8 cellular contexts compared by ENCODE assay signal in genomic region chr4:15681067-15681371, GRCh38. TPM values are rescaled to one million over a fixed set of nuclear protein-coding genes. Genes with fewer than 3 reads are reported as not detected.
DNase-seq lines count a peak whose midpoint lies in the region; ATAC-seq, FAIRE-seq and TF ChIP-seq lines count a peak whose summit lies in the region.

No MANE protein-coding gene starts in this region.

- no peak for TF ChIP-seq CTCF in HFF-Myc (IDR thresholded peaks at IDR 0.05; ENCODE audit: low read depth, low read length, missing control alignments)

- peaks cover 48% of the 10 kb centered on the region for H3K4me1 Mint-ChIP-seq in activated T-helper 1 cell treated with anti-CD3 and anti-CD28 coated beads, Interleukin-12 subunit alpha, Interleukin-12 subunit beta, Interleukin-2, Interleukin-4 antibody, amounts not matched to agents 30 ng/mL and 10 ng/mL and 1 ng/mL, durations not matched to agents 14 hours and 24 hours and 36 hours (ENCODE audit: low read depth)
- H3K4me1 Mint-ChIP-seq in stimulated activated effector memory CD8-positive, alpha-beta T cell treated with anti-CD3 and anti-CD28 coated beads, Interleukin-12 subunit alpha, Interleukin-12 subunit beta, amount 100 ng/mL, for 72 hours: peaks cover 22% of the 10 kb centered on the region

- no peaks in the 10 kb centered on the region for H3K9me3 Mint-ChIP-seq in activated T-helper 1 cell treated with anti-CD3 and anti-CD28 coated beads, Interleukin-12 subunit alpha, Interleukin-12 subunit beta, Interleukin-2, Interleukin-4 antibody, amounts not matched to agents 30 ng/mL and 10 ng/mL and 1 ng/mL, durations not matched to agents 14 hours and 24 hours and 36 hours
- H3K9me3 Mint-ChIP-seq in stimulated activated effector memory CD8-positive, alpha-beta T cell treated with anti-CD3 and anti-CD28 coated beads, Interleukin-12 subunit alpha, Interleukin-12 subunit beta, amount 100 ng/mL, for 72 hours: no peaks in the 10 kb centered on the region

- TF ChIP-seq POLR2A in GM12892 (IDR thresholded peaks at IDR 0.05; ENCODE audit: low read depth, low read length): no peak

- H3K4me3 Mint-ChIP-seq in activated T-helper 1 cell treated with anti-CD3 and anti-CD28 coated beads, Interleukin-12 subunit alpha, Interleukin-12 subunit beta, Interleukin-2, Interleukin-4 antibody, amounts not matched to agents 30 ng/mL and 10 ng/mL and 1 ng/mL, durations not matched to agents 14 hours and 24 hours and 36 hours: peak overlapping the region; percentile 97
- peak overlapping the region; percentile 100 for H3K4me3 Mint-ChIP-seq in stimulated activated effector memory CD8-positive, alpha-beta T cell treated with anti-CD3 and anti-CD28 coated beads, Interleukin-12 subunit alpha, Interleukin-12 subunit beta, amount 100 ng/mL, for 72 hours

- no peaks in the 10 kb centered on the region for H3K36me3 ChIP-seq in iPS-18a (ENCODE audit: control insufficient read depth, low read depth, low read length)

- H3K36me3 Mint-ChIP-seq in activated T-helper 1 cell treated with anti-CD3 and anti-CD28 coated beads, Interleukin-12 subunit alpha, Interleukin-12 subunit beta, Interleukin-2, Interleukin-4 antibody, amounts not matched to agents 30 ng/mL and 10 ng/mL and 1 ng/mL, durations not matched to agents 14 hours and 24 hours and 36 hours (ENCODE audit: low read depth): peaks cover 17% of the 10 kb centered on the region
- peaks cover 8% of the 10 kb centered on the region for H3K36me3 Mint-ChIP-seq in stimulated activated effector memory CD8-positive, alpha-beta T cell treated with anti-CD3 and anti-CD28 coated beads, Interleukin-12 subunit alpha, Interleukin-12 subunit beta, amount 100 ng/mL, for 72 hours

- peaks cover 44% of the 10 kb centered on the region for H3K4me1 ChIP-seq in iPS-18a (ENCODE audit: control insufficient read depth, low read depth, low read length)

- DNase-seq in HFF-Myc (ENCODE audit: extremely low read depth, low read depth): no peak
- DNase-seq in activated T-helper 1 cell treated with anti-CD3 and anti-CD28 coated beads, Interleukin-12 subunit alpha, Interleukin-12 subunit beta, Interleukin-2, Interleukin-4 antibody, amounts not matched to agents 30 ng/mL and 10 ng/mL and 1 ng/mL, durations not matched to agents 14 hours and 24 hours and 36 hours (ENCODE audit: low spot score): no peak
- no peak for DNase-seq in stimulated activated effector memory CD8-positive, alpha-beta T cell treated with anti-CD3 and anti-CD28 coated beads, Interleukin-12 subunit alpha, Interleukin-12 subunit beta, amount 100 ng/mL, for 72 hours (ENCODE audit: low spot score in 2 of 2)
- no peak for DNase-seq in GM12892 (ENCODE audit: insufficient read length)
- DNase-seq in NCI-H1436 (lab: John Stamatoyannopoulos, UW): no peak

- peak overlapping the region; percentile 92 for H3K9ac ChIP-seq in iPS-18a (ENCODE audit: low read length)

- intact Hi-C loops in activated T-helper 1 cell treated with anti-CD3 and anti-CD28 coated beads, Interleukin-12 subunit alpha, Interleukin-12 subunit beta, Interleukin-2, Interleukin-4 antibody, amounts not matched to agents 30 ng/mL and 10 ng/mL and 1 ng/mL, durations not matched to agents 14 hours and 24 hours and 36 hours (cut with micrococcal nuclease): loop anchor here (1.0 to 5.0 kb wide), 9 partner anchors 21 to 679 kb away; partner anchors contain the start of genes BST1, CPEB2, FBXL5 and TAPT1

- no peak for ATAC-seq in stimulated activated effector memory CD8-positive, alpha-beta T cell treated with anti-CD3 and anti-CD28 coated beads, Interleukin-12 subunit alpha, Interleukin-12 subunit beta, amount 100 ng/mL, for 72 hours
- no peak for ATAC-seq in GM21737 (IDR thresholded peaks at IDR 0.05; ENCODE audit: unreplicated experiment)
- ATAC-seq in GM21619 (IDR thresholded peaks at IDR 0.05; ENCODE audit: unreplicated experiment): no peak

- H3K27ac ChIP-seq in iPS-18a (ENCODE audit: low read length): peak overlapping the region; percentile 81

- H3K4me3 ChIP-seq in HFF-Myc (replicated peaks; ENCODE audit: low read depth, low read length) (peak overlapping the region; percentile 80), iPS-18a (ENCODE audit: low read length) (peak overlapping the region; percentile 80)

- H3K27ac Mint-ChIP-seq in activated T-helper 1 cell treated with anti-CD3 and anti-CD28 coated beads, Interleukin-12 subunit alpha, Interleukin-12 subunit beta, Interleukin-2, Interleukin-4 antibody, amounts not matched to agents 30 ng/mL and 10 ng/mL and 1 ng/mL, durations not matched to agents 14 hours and 24 hours and 36 hours: peak overlapping the region; percentile 94
- H3K27ac Mint-ChIP-seq in stimulated activated effector memory CD8-positive, alpha-beta T cell treated with anti-CD3 and anti-CD28 coated beads, Interleukin-12 subunit alpha, Interleukin-12 subunit beta, amount 100 ng/mL, for 72 hours: peak overlapping the region; percentile 100

- no peaks in the 10 kb centered on the region for H3K27me3 ChIP-seq in iPS-18a (ENCODE audit: control insufficient read depth, insufficient read depth, low read length)

- no peaks in the 10 kb centered on the region for H3K9me3 ChIP-seq in iPS-18a (ENCODE audit: control insufficient read depth, low read depth, low read length)

- FAIRE-seq in GM12892 (lab: Jason Lieb, UNC): no peak

- H3K27me3 Mint-ChIP-seq in activated T-helper 1 cell treated with anti-CD3 and anti-CD28 coated beads, Interleukin-12 subunit alpha, Interleukin-12 subunit beta, Interleukin-2, Interleukin-4 antibody, amounts not matched to agents 30 ng/mL and 10 ng/mL and 1 ng/mL, durations not matched to agents 14 hours and 24 hours and 36 hours (ENCODE audit: insufficient read depth): no peaks in the 10 kb centered on the region

RNA-seq across cellular contexts. Expression of gene FAM200B, which starts 0.6 kb away (rescaled TPM):
- total RNA-seq in activated T-helper 1 cell treated with anti-CD3 and anti-CD28 coated beads, Interleukin-12 subunit alpha, Interleukin-12 subunit beta, Interleukin-2, Interleukin-4 antibody, amounts not matched to agents 30 ng/mL and 10 ng/mL and 1 ng/mL, durations not matched to agents 14 hours and 24 hours and 36 hours: 5.5 and 6.6 TPM in 2 replicates
- 16.8 TPM for polyA plus RNA-seq in GM12892 (2012; ENCODE audit: missing spikeins)

RNA-seq across cellular contexts. Expression of gene BST1, which starts 21.8 kb away (rescaled TPM):
- 0.81 and 0.93 TPM in 2 replicates for total RNA-seq in activated T-helper 1 cell treated with anti-CD3 and anti-CD28 coated beads, Interleukin-12 subunit alpha, Interleukin-12 subunit beta, Interleukin-2, Interleukin-4 antibody, amounts not matched to agents 30 ng/mL and 10 ng/mL and 1 ng/mL, durations not matched to agents 14 hours and 24 hours and 36 hours
- not detected for polyA plus RNA-seq in GM12892 (2012; ENCODE audit: missing spikeins)

RNA-seq across cellular contexts. Expression of gene FBXL5, which starts 25.9 kb away (rescaled TPM):
- total RNA-seq in activated T-helper 1 cell treated with anti-CD3 and anti-CD28 coated beads, Interleukin-12 subunit alpha, Interleukin-12 subunit beta, Interleukin-2, Interleukin-4 antibody, amounts not matched to agents 30 ng/mL and 10 ng/mL and 1 ng/mL, durations not matched to agents 14 hours and 24 hours and 36 hours: 31.3 and 34.7 TPM in 2 replicates
- 20.0 TPM for polyA plus RNA-seq in GM12892 (2012; ENCODE audit: missing spikeins)
